In the genomic region with DNA sequence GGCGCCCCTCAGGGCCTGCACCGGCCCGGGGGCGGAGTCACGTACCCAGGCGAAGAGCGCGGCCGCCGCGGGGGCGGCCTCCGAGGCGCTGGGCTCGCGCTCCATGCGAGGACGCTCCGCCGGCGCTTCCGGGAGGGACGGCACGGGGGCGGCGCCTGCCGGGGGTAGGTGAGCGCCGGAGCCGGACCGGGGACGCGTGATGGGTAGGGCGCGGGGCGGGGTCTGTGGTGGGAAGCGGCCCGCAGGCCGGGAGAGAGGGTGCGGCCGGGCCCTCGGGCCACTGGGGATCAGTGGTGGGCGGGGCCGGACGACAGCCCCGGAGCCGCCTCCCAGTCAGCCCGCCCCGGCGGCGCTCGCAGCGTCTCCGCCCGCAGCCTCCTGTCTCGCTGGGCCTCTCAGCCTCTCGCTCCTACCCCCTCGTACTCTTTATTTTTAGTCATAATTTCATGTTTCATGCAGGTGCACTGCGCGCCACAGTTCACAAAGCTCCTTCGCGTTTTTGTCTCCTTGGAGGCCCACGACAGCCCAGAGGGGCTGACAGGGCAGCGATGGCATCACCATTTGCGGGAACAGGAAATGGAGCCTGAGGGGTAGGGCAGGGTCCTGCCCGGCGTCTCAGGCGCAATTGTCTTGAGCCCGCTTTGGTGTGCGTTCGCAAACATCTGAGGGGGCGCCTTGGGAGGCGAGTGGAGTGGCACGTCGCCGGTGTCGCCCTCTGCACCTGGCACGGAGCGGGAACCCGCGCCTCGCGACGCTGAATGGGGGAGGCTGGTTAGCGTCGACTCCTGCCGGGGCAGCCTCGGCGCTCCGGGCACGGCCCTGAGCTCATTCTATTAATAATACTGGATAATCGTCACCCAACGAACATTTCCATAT, we compare ENCODE assay signal across 8 cellular contexts. TPM values are rescaled to one million over a fixed set of nuclear protein-coding genes. Genes with fewer than 3 reads are reported as not detected.
DNase-seq lines count a peak whose midpoint lies in the region; ATAC-seq and TF ChIP-seq lines count a peak whose summit lies in the region.

Gene SERGEF, minus strand, starts transcription at position 142 of the 876 bp plus-strand sequence. Its CDS starts 37 bp downstream, at position 105.

- ATAC-seq in HG03439 (IDR thresholded peaks at IDR 0.05; ENCODE audit: unreplicated experiment): peak; percentile 94

- H3K27ac Mint-ChIP-seq in chondrocyte (ENCODE audit: unreplicated experiment): peak within 1 kb of the TSS; percentile 92

- H3K4me1 Mint-ChIP-seq in chondrocyte (ENCODE audit: low read depth): peaks cover 22% of the 10 kb centered on the region

- DNase-seq in Ammon's horn (ENCODE audit: low spot score) (peak; percentile 86), GM19238 (ENCODE audit: insufficient read length, low spot score) (peak; percentile 87), NCI-H510A (lab: John Stamatoyannopoulos, UW) (peak; percentile 91), chondrocyte (ENCODE audit: low spot score) (peak; percentile 96)
- peak; percentile 86 for DNase-seq in activated CD4-positive, alpha-beta T cell treated with anti-CD3 and anti-CD28 coated beads for 1 hour
- peak; percentile 77 to 94 for DNase-seq in stimulated activated CD4-positive, alpha-beta T cell treated with anti-CD3 and anti-CD28 coated beads, Interleukin-1b, Interleukin-23, amount 100 ng/mL, for 4 hours (ENCODE audit: low read depth in 2 of 2)

- peak within 1 kb of the TSS; percentile 99 for H3K4me3 Mint-ChIP-seq in chondrocyte (ENCODE audit: unreplicated experiment)

- peak; percentile 50 for TF ChIP-seq CTCF in chondrocyte (IDR thresholded peaks at IDR 0.05)

- H3K27me3 Mint-ChIP-seq in chondrocyte (ENCODE audit: low read depth): no peaks in the 10 kb centered on the region

- H3K27ac ChIP-seq in layer of hippocampus (ENCODE audit: low read depth, low read length): peak within 1 kb of the TSS; percentile 40

- H3K27me3 ChIP-seq in layer of hippocampus (ENCODE audit: control insufficient read depth, insufficient read depth, low read length): no peaks in the 10 kb centered on the region

- no peaks in the 10 kb centered on the region for H3K36me3 Mint-ChIP-seq in chondrocyte (ENCODE audit: low read depth)

- no peaks in the 10 kb centered on the region for H3K9me3 Mint-ChIP-seq in chondrocyte (ENCODE audit: low read depth)

RNA-seq across cellular contexts. Expression of gene SERGEF, which starts in this region (rescaled TPM):
- 34.3 to 37.6 TPM (median 36.6 TPM) in 3 replicates for total RNA-seq in chondrocyte

Comparison
In these comparisons a context has a peak if more than half of its experiments do, and no peak if none do; other contexts are left out.
1. Peak in every context shown above with its lines: DNase-seq, ATAC-seq and H3K27ac ChIP-seq.